ENCODE assay signal across 19 cellular contexts in the genomic region with DNA sequence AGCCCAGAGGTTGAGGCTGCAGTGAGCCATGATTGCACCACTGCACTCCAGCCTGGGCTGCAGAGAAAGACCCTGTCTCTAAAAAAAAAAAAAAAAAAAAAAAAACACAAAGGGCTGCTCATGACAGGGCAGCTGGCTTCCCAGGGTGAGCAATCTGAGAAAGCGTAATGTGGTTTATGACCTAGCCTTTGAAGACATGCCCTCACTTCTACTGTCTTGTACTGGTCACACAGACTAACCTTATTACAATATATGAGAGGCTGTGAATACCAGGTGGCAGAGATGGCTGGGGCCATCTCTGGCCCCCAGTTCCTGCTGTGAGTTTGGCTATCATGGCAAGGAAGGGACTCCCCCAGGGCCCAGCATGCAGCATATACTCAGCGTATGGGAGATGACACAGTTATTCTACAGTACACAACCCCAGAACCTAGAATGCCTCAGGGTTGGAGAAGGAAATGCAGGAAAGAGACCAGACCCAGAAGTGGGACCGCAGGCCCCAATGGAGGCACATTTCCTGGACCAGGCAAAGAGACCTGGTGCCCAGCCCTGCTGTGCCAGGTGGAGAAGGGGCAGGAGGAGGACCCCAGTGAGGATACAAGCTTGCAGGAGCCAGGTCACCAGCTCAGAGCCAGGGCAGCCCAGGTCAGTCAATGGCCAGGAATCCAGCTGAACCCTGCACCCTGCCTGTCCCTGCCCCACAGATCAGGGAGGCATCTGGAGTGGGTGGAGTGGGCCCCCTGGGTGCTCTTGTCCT. TPM values are rescaled to one million over a fixed set of nuclear protein-coding genes. Genes with fewer than 3 reads are reported as not detected.
DNase-seq lines count a peak whose midpoint lies in the region; ATAC-seq and TF ChIP-seq lines count a peak whose summit lies in the region.
"Had no signal": no experiment of that assay in that cellular context is flagged by ENCODE, and none has a peak within 500 bp of the region (broad histone marks: within the 10 kb centered on the region; RNA-seq: fewer than 3 reads in every experiment).

No MANE protein-coding gene starts in this region.

- H3K9me3 ChIP-seq in Panc1 (ENCODE audit: control insufficient read depth, insufficient read depth, low read depth, low read length) (no peaks in the 10 kb centered on the region), aorta (ENCODE audit: control insufficient read depth, low read length) (peaks cover 4% of the 10 kb centered on the region)

- no peaks in the 10 kb centered on the region for H3K36me3 ChIP-seq in Panc1 (ENCODE audit: control insufficient read depth, insufficient read depth, low read length)
- no peaks in the 10 kb centered on the region for H3K36me3 ChIP-seq in aorta (ENCODE audit: control insufficient read depth in 1 of 2, insufficient read depth in 2 of 2, low read length in 1 of 2)
- H3K36me3 ChIP-seq: stomach had no signal

- in situ Hi-C loops in Panc1 (cut with HindIII; ENCODE audit: low pct_unique_long_range_greater_than_20kb, low sequenced_read_pairs): no loop called here

- TF ChIP-seq CTCF in Panc1 (IDR thresholded peaks at IDR 0.05): no peak

- no TSS peak for BruUV-seq in Panc1 (replicated peaks; lab: Mats Ljungman, UMichigan)

- POLR2A ChIA-PET in Panc1 (lab: Charles Lee): no interaction called here

- 82 to 83% methylated on average over 3 of the region's 3 CpGs for WGBS in aorta, 2 donors

- H3K27ac ChIP-seq in Panc1 (ENCODE audit: low read length): no peak overlapping the region
- H3K27ac ChIP-seq in aorta (ENCODE audit: low read depth in 1 of 2, low read length in 2 of 2): no peak overlapping the region
- H3K27ac ChIP-seq: stomach had no signal

- H3K27me3 ChIP-seq in Panc1 (ENCODE audit: control insufficient read depth, insufficient read depth, low read length) (no peaks in the 10 kb centered on the region), aorta (ENCODE audit: control insufficient read depth in 1 of 2, insufficient read depth in 2 of 2, low read length in 1 of 2) (no peaks in the 10 kb centered on the region)

- CTCF ChIA-PET in Panc1 (lab: Charles Lee): interaction anchor here (0.6 kb wide), 1 partner anchor 89 kb away, joined by 11 read pairs; no protein-coding TSS in a partner anchor

- H3K4me1 ChIP-seq in Panc1 (ENCODE audit: control insufficient read depth, insufficient read depth, low read length) (no peaks in the 10 kb centered on the region), aorta (ENCODE audit: control insufficient read depth in 1 of 2, insufficient read depth in 2 of 2, low read length in 2 of 2) (no peaks in the 10 kb centered on the region)
- H3K4me1 ChIP-seq: stomach had no signal

- DNase-seq in Panc1 (ENCODE audit: low read depth, low spot score) (no peak), aorta (peak; percentile 20 to 59), NCI-H748 (lab: John Stamatoyannopoulos, UW; ENCODE audit: unreplicated experiment) (no peak), CD1c-positive myeloid dendritic cell (ENCODE audit: extremely low spot score) (no peak)
- DNase-seq: activated CD8-positive, alpha-beta memory T cell treated with anti-CD3 and anti-CD28 coated beads, Interleukin-2, amount 10 ng/mL, durations not matched to agents 7 days and 5 days; activated naive CD8-positive, alpha-beta T cell treated with anti-CD3 and anti-CD28 coated beads, Interleukin-2, amount 10 ng/mL, durations not matched to agents 7 days and 5 days; DND-41; effector CD8-positive, alpha-beta T cell; GOT3; KBM-7; kidney; MV-4-11; NCI-H187 treated with DMSO at 0.1 percent for 48 hours; stimulated activated CD4-positive, alpha-beta T cell treated with anti-CD3 and anti-CD28 coated beads, Interleukin-4, amount 100 ng/mL, for 24 hours; stomach had no signal

- ATAC-seq in GM21619 (IDR thresholded peaks at IDR 0.05; ENCODE audit: unreplicated experiment): peak; percentile 29
- ATAC-seq in HG03280 (IDR thresholded peaks at IDR 0.05; ENCODE audit: unreplicated experiment): peak; percentile 29
- ATAC-seq in Panc1: peak; percentile 57
- no peak for ATAC-seq in aorta (ENCODE audit: low FRiP score)
- ATAC-seq in HG03457 (IDR thresholded peaks at IDR 0.05; ENCODE audit: unreplicated experiment): no peak
- ATAC-seq: activated CD8-positive, alpha-beta memory T cell treated with anti-CD3 and anti-CD28 coated beads, Interleukin-2, amount 10 ng/mL, durations not matched to agents 7 days and 5 days; activated T-helper 17 cell treated with anti-CD3 and anti-CD28 coated beads, Interleukin-2, amount 50 U/mL, for 72 hours had no signal

- intact Hi-C loops in Panc1 (cut with micrococcal nuclease; ENCODE audit: unreplicated experiment): no loop called here
- intact Hi-C loops in aorta (cut with DNase I): no loop called here

- H3K4me3 ChIP-seq in Panc1 (ENCODE audit: low read depth in 2 of 2, low read length in 2 of 2) (no peak overlapping the region), aorta (ENCODE audit: low read length in 2 of 2) (no peak overlapping the region)
- H3K4me3 ChIP-seq: stomach had no signal

RNA-seq across cellular contexts. Expression of a gene that starts 26.3 kb away (rescaled TPM):
- total RNA-seq in Panc1 (2021; ENCODE audit: unreplicated experiment) (0.15 TPM), aorta (10 to 100 TPM; 11.5 to 35.2 TPM)
- not detected for polyA plus RNA-seq in Panc1 (2012; ENCODE audit: insufficient read length)
- polyA plus RNA-seq in aorta: 10 to 100 TPM in 1 of 2 donors, 1 to 10 TPM in 1; 6.6 to 11.0 TPM
- total RNA-seq: activated CD8-positive, alpha-beta memory T cell treated with anti-CD3 and anti-CD28 coated beads, Interleukin-2, amount 10 ng/mL, durations not matched to agents 7 days and 5 days; activated naive CD8-positive, alpha-beta T cell treated with anti-CD3 and anti-CD28 coated beads, Interleukin-2, amount 10 ng/mL, durations not matched to agents 7 days and 5 days; activated T-helper 17 cell treated with anti-CD3 and anti-CD28 coated beads, Interleukin-2, amount 50 U/mL, for 72 hours had no signal

Comparison
In these comparisons a context has a peak if more than half of its experiments do, and no peak if none do; other contexts are left out.
1. ATAC-seq: peak in GM21619 (single experiment), HG03280 (single experiment) and Panc1 (single experiment); none in aorta (single experiment) and HG03457 (single experiment).
2. DNase-seq: peak in aorta (2 of 2); none in Panc1 (single experiment), NCI-H748 (single experiment) and CD1c-positive myeloid dendritic cell (single experiment).
3. RNA of a gene that starts 26.3 kb away (total RNA-seq): 11.5 to 35.2 TPM in aorta; 0.15 TPM in Panc1 (single experiment); every median in the first group is over 10 times any median in the second.